Comparison of ENCODE assay signal across 22 cellular contexts in the genomic region with DNA sequence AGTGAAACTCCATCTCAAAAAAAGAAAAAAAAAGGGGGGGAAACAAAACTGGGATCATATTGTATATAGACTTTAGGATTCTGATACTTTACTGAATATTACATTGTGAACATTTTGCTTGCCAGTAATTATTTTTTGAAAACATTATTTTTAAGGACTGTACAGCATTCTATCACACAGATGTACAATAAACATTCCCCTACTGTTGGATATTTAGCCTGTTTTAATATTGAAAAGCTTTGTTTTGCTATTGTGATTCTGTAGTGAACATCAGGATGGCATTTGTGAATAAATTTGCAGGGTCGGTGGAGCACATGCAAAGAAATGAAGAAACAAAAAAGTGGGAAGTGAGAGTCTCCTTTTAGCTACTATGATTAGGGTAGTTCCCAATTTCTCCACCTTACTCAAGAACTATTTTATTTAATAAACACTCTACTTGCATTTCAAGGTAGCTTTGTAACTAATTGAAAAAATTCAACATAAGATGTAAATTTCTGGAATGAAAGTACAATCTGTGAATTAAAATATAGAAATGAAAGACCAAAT.
"Had no signal": no experiment of that assay in that cellular context is flagged by ENCODE, and none has a peak within 500 bp of the region (broad histone marks: within the 10 kb centered on the region; RNA-seq: fewer than 3 reads in every experiment).

No MANE protein-coding gene starts in this region.

- H3K9me3 ChIP-seq: colonic mucosa, esophagus squamous epithelium, heart right ventricle, mucosa of descending colon, prostate gland, right lobe of liver, transverse colon had no signal

- H3K27me3 Mint-ChIP-seq: activated CD8-positive, alpha-beta T cell treated with anti-CD3 and anti-CD28 coated beads for 36 hours; natural killer cell treated with Interleukin-12 subunit alpha and Interleukin-12 subunit beta and Interleukin-15 and Interleukin-18, amount 100 ng/mL, for 72 hours had no signal

- H3K4me1 ChIP-seq: colonic mucosa, esophagus squamous epithelium, prostate gland, right lobe of liver, transverse colon had no signal

- H3K27ac Mint-ChIP-seq: activated naive CD4-positive, alpha-beta T cell treated with anti-CD3 and anti-CD28 coated beads for 36 hours; activated T-helper 1 cell treated with anti-CD3 and anti-CD28 coated beads, Interleukin-12 subunit alpha, Interleukin-12 subunit beta, Interleukin-2, Interleukin-4 antibody, amounts not matched to agents 30 ng/mL and 10 ng/mL and 1 ng/mL, durations not matched to agents 14 hours and 24 hours and 36 hours; natural killer cell treated with Interleukin-12 subunit alpha and Interleukin-12 subunit beta and Interleukin-15 and Interleukin-18, amount 100 ng/mL, for 72 hours had no signal

- ATAC-seq: activated CD8-positive, alpha-beta T cell treated with anti-CD3 and anti-CD28 coated beads for 36 hours; heart right ventricle; left lobe of liver; mucosa of descending colon; natural killer cell treated with Interleukin-12 subunit alpha and Interleukin-12 subunit beta and Interleukin-15 and Interleukin-18, amount 100 ng/mL, for 72 hours; right lobe of liver had no signal

- H3K9me3 Mint-ChIP-seq: activated CD8-positive, alpha-beta T cell treated with anti-CD3 and anti-CD28 coated beads for 36 hours; activated naive CD4-positive, alpha-beta T cell treated with anti-CD3 and anti-CD28 coated beads for 36 hours; activated T-helper 1 cell treated with anti-CD3 and anti-CD28 coated beads, Interleukin-12 subunit alpha, Interleukin-12 subunit beta, Interleukin-2, Interleukin-4 antibody, amounts not matched to agents 30 ng/mL and 10 ng/mL and 1 ng/mL, durations not matched to agents 14 hours and 24 hours and 36 hours; natural killer cell treated with Interleukin-12 subunit alpha and Interleukin-12 subunit beta and Interleukin-15 and Interleukin-18, amount 100 ng/mL, for 72 hours had no signal

- H3K36me3 Mint-ChIP-seq: natural killer cell treated with Interleukin-12 subunit alpha and Interleukin-12 subunit beta and Interleukin-15 and Interleukin-18, amount 100 ng/mL, for 72 hours had no signal

- H3K4me3 Mint-ChIP-seq: activated CD8-positive, alpha-beta T cell treated with anti-CD3 and anti-CD28 coated beads for 36 hours; activated naive CD4-positive, alpha-beta T cell treated with anti-CD3 and anti-CD28 coated beads for 36 hours; activated T-helper 1 cell treated with anti-CD3 and anti-CD28 coated beads, Interleukin-12 subunit alpha, Interleukin-12 subunit beta, Interleukin-2, Interleukin-4 antibody, amounts not matched to agents 30 ng/mL and 10 ng/mL and 1 ng/mL, durations not matched to agents 14 hours and 24 hours and 36 hours; natural killer cell treated with Interleukin-12 subunit alpha and Interleukin-12 subunit beta and Interleukin-15 and Interleukin-18, amount 100 ng/mL, for 72 hours had no signal

- H3K36me3 ChIP-seq: colonic mucosa, esophagus squamous epithelium, heart right ventricle, prostate gland, right lobe of liver, transverse colon, WERI-Rb-1 had no signal

- DNase-seq: activated CD4-positive, alpha-beta T cell treated with anti-CD3 and anti-CD28 coated beads for 4 hours; activated CD8-positive, alpha-beta memory T cell treated with anti-CD3 and anti-CD28 coated beads, Interleukin-2, amount 50 U/mL, for 4 hours; activated CD8-positive, alpha-beta T cell treated with anti-CD3 and anti-CD28 coated beads for 36 hours; activated naive CD4-positive, alpha-beta T cell treated with anti-CD3 and anti-CD28 coated beads for 36 hours; caudate nucleus; colonic mucosa; esophagus squamous epithelium; foreskin fibroblast; heart right ventricle; islet precursor cell; mucosa of descending colon; nucleus accumbens; right lobe of liver; stimulated activated naive CD4-positive, alpha-beta T cell; substantia nigra; T1000; transverse colon; WERI-Rb-1 had no signal

- H3K4me3 ChIP-seq: colonic mucosa, esophagus squamous epithelium, heart right ventricle, mucosa of descending colon, prostate gland, right lobe of liver, transverse colon had no signal

- H3K27ac ChIP-seq: colonic mucosa, esophagus squamous epithelium, prostate gland, right lobe of liver, transverse colon, WERI-Rb-1 had no signal

- H3K27me3 ChIP-seq: colonic mucosa, esophagus squamous epithelium, heart right ventricle, right lobe of liver, transverse colon had no signal
